1 cellular context compared by ENCODE assay signal in the genomic region with DNA sequence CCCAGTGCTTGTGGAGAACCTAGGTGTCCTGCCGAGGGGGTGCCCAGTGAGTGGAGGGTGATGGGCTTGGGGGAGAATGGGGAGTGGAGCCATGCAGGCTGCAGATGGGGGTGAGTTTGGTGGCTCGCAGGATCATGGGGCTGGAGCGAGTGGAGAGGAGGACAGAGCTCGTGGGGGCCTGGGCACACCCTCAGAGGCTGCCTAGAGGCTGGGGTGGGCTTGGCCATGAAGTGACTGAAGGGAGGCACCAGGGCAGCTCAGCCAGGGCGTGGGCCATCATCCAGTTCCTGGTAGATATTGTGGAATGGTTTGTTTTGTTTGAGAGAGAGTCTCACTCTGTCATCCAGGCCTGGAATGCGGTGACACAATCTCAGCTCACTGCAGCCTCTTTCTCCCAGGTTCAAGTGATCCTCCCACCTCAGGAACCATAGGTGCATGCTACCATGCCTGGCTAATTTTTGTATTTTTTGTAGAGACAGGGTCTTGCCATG.
TF ChIP-seq lines count a peak whose summit lies in the region.

No MANE protein-coding gene starts in this region.

TF ChIP-seq in WTC11, 78 proteins besides CTCF, POLR2A, EP300 and RAD21 (continued from another document):
- TF ChIP-seq, protein P1, sequence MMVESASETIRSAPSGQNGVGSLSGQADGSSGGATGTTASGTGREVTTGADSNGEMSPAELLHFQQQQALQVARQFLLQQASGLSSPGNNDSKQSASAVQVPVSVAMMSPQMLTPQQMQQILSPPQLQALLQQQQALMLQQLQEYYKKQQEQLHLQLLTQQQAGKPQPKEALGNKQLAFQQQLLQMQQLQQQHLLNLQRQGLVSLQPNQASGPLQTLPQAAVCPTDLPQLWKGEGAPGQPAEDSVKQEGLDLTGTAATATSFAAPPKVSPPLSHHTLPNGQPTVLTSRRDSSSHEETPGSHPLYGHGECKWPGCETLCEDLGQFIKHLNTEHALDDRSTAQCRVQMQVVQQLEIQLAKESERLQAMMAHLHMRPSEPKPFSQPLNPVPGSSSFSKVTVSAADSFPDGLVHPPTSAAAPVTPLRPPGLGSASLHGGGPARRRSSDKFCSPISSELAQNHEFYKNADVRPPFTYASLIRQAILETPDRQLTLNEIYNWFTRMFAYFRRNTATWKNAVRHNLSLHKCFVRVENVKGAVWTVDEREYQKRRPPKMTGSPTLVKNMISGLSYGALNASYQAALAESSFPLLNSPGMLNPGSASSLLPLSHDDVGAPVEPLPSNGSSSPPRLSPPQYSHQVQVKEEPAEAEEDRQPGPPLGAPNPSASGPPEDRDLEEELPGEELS (CRISPR knock-in tag; IDR thresholded peaks at IDR 0.05) = no peak
- no peak for TF ChIP-seq NFE2L1 (CRISPR knock-in tag; IDR thresholded peaks at IDR 0.05)
- no peak for TF ChIP-seq ATF1 (CRISPR knock-in tag; IDR thresholded peaks at IDR 0.05)
- no peak for TF ChIP-seq NFATC4 (CRISPR knock-in tag; IDR thresholded peaks at IDR 0.05)
- TF ChIP-seq, protein P2, sequence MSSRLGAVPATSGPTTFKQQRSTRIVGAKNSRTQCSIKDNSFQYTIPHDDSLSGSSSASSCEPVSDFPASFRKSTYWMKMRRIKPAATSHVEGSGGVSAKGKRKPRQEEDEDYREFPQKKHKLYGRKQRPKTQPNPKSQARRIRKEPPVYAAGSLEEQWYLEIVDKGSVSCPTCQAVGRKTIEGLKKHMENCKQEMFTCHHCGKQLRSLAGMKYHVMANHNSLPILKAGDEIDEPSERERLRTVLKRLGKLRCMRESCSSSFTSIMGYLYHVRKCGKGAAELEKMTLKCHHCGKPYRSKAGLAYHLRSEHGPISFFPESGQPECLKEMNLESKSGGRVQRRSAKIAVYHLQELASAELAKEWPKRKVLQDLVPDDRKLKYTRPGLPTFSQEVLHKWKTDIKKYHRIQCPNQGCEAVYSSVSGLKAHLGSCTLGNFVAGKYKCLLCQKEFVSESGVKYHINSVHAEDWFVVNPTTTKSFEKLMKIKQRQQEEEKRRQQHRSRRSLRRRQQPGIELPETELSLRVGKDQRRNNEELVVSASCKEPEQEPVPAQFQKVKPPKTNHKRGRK (CRISPR knock-in tag; IDR thresholded peaks at IDR 0.05; ENCODE audit: borderline replicate concordance) = no peak
TF ChIP-seq in WTC11: peak in this region for 0.
